ENCODE assay signal across 9 cellular contexts in genomic region chr12:122183588-122183940, GRCh38. TPM values are rescaled to one million over a fixed set of nuclear protein-coding genes. Genes with fewer than 3 reads are reported as not detected.
DNase-seq lines count a peak whose midpoint lies in the region; ATAC-seq and TF ChIP-seq lines count a peak whose summit lies in the region.
"Had no signal": no experiment of that assay in that cellular context is flagged by ENCODE, and none has a peak within 500 bp of the region (broad histone marks: within the 10 kb centered on the region; RNA-seq: fewer than 3 reads in every experiment).

No MANE protein-coding gene starts in this region.

- ATAC-seq in left lobe of liver (no peak), GM18520 (IDR thresholded peaks at IDR 0.05; ENCODE audit: unreplicated experiment) (no peak), GM19397 (IDR thresholded peaks at IDR 0.05; ENCODE audit: unreplicated experiment) (no peak)

- H3K4me1 Mint-ChIP-seq in neural crest cell: peaks cover 4% of the 10 kb centered on the region

- WGBS in esophagus, 2 donors: 76 to 81% methylated on average over 10 of the region's 10 CpGs

- H3F3A ChIP-seq in Loucy (ENCODE audit: low read depth) (no peaks in the 10 kb centered on the region), MM.1S (ENCODE audit: insufficient read depth, low read length) (no peaks in the 10 kb centered on the region)

- no peaks in the 10 kb centered on the region for H3K79me2 ChIP-seq in Loucy (ENCODE audit: insufficient read depth, low read length)
- no peaks in the 10 kb centered on the region for H3K79me2 ChIP-seq in MM.1S (ENCODE audit: low read length)

- H4K20me1 ChIP-seq in Loucy (ENCODE audit: insufficient read depth, low read length, poor library complexity, severe bottlenecking) (no peaks in the 10 kb centered on the region), MM.1S (ENCODE audit: insufficient read depth, low read length) (no peaks in the 10 kb centered on the region)

- H3K27me3 ChIP-seq in Loucy (ENCODE audit: insufficient read depth, low read length, poor library complexity, severe bottlenecking) (no peaks in the 10 kb centered on the region), esophagus (ENCODE audit: control insufficient read depth in 1 of 2, insufficient read depth in 2 of 2, low read length in 2 of 2) (no peaks in the 10 kb centered on the region), MM.1S (replicated peaks; ENCODE audit: insufficient read depth, low read length) (no peaks in the 10 kb centered on the region)

- H3K27ac ChIP-seq in esophagus (ENCODE audit: low read depth in 2 of 2, low read length in 1 of 2) (no peak overlapping the region), MM.1S (ENCODE audit: low read length) (no peak overlapping the region)

- H3K9me3 ChIP-seq in Loucy (ENCODE audit: insufficient read depth, low read depth, low read length) (no peaks in the 10 kb centered on the region), esophagus (ENCODE audit: control insufficient read depth in 2 of 2, insufficient read depth in 1 of 2, low read depth in 1 of 2, low read length in 1 of 2) (no peaks in the 10 kb centered on the region), MM.1S (replicated peaks; ENCODE audit: insufficient read depth, low read length) (no peaks in the 10 kb centered on the region)

- H3K9me2 ChIP-seq in Loucy (replicated peaks; ENCODE audit: low read depth, low read length) (no peaks in the 10 kb centered on the region), MM.1S (replicated peaks; ENCODE audit: insufficient read depth, low read length) (no peaks in the 10 kb centered on the region)

- no peaks in the 10 kb centered on the region for H3K4me1 ChIP-seq in Loucy (ENCODE audit: insufficient read depth, low read length, poor library complexity, severe bottlenecking)
- H3K4me1 ChIP-seq in esophagus (ENCODE audit: control insufficient read depth in 2 of 2, insufficient read depth in 2 of 2, low read length in 1 of 2): peaks cover 0 to 5% of the 10 kb centered on the region in 2 donors
- H3K4me1 ChIP-seq in MM.1S (ENCODE audit: low read length): no peaks in the 10 kb centered on the region

- H3K4me3 ChIP-seq in AG10803 (ENCODE audit: low read length) (peak overlapping the region; percentile 53), Loucy (ENCODE audit: low read length, poor library complexity, severe bottlenecking) (peak overlapping the region; percentile 61), esophagus (ENCODE audit: low read depth in 1 of 2, low read length in 2 of 2) (peak overlapping the region; percentile 43 to 47), MM.1S (ENCODE audit: low read length) (no peak overlapping the region)

- peak overlapping the region; percentile 62 for H3K4me3 Mint-ChIP-seq in neural crest cell

- H3K9ac ChIP-seq in Loucy (ENCODE audit: low read depth, low read length, poor library complexity, severe bottlenecking) (no peak overlapping the region), MM.1S (ENCODE audit: low read length) (no peak overlapping the region)

- no peak for DNase-seq in AG10803 (ENCODE audit: low read depth)
- no peak for DNase-seq in neural crest cell (ENCODE audit: low read depth, low spot score)
- no peak for DNase-seq in left lobe of liver (ENCODE audit: low spot score)
- no peak for DNase-seq in MM.1S

- H2AFZ ChIP-seq in Loucy (ENCODE audit: low read length) (peak overlapping the region; percentile 47; the same call in 1 of the 2 replicates), MM.1S (ENCODE audit: low read length) (no peak overlapping the region)

- TF ChIP-seq CTCF in AG10803 (conservative IDR thresholded peaks at IDR 0.05; ENCODE audit: low read length) (no peak), Loucy (conservative IDR thresholded peaks at IDR 0.05; ENCODE audit: low read length) (no peak), neural crest cell (conservative IDR thresholded peaks at IDR 0.05) (no peak), MM.1S (IDR thresholded peaks at IDR 0.05; ENCODE audit: low read length) (no peak)

- H3K27ac Mint-ChIP-seq in neural crest cell (ENCODE audit: unreplicated experiment): no peak overlapping the region

- H3K36me3 ChIP-seq in Loucy (ENCODE audit: insufficient read depth, low read length) (no peaks in the 10 kb centered on the region), esophagus (ENCODE audit: control insufficient read depth in 2 of 2, insufficient read depth in 2 of 2, low read length in 1 of 2) (no peaks in the 10 kb centered on the region), MM.1S (replicated peaks; ENCODE audit: insufficient read depth, low read length) (no peaks in the 10 kb centered on the region)

- H3K27me3 Mint-ChIP-seq in neural crest cell (ENCODE audit: low read depth): peaks cover 9% of the 10 kb centered on the region

- H3K4me2 ChIP-seq in Loucy (ENCODE audit: low read depth, low read length, poor library complexity, severe bottlenecking): peak overlapping the region; percentile 52
- H3K4me2 ChIP-seq in MM.1S (ENCODE audit: low read depth, low read length): no peak overlapping the region

- H3K36me3 Mint-ChIP-seq in neural crest cell (ENCODE audit: low read depth): no peaks in the 10 kb centered on the region

- no peaks in the 10 kb centered on the region for H3K9me3 Mint-ChIP-seq in neural crest cell

RNA-seq across cellular contexts. Expression of gene LRRC43, which starts 0.6 kb away (rescaled TPM):
- under 1 TPM in 1 of 2 donors, not detected in 1; 0.21 TPM for polyA plus RNA-seq in esophagus
- total RNA-seq in neural crest cell (1.1 and 1.7 TPM in 2 replicates), left lobe of liver (0.35 TPM)
- total RNA-seq: G401 had no signal

RNA-seq across cellular contexts. Expression of gene IL31, which starts 9.5 kb away (rescaled TPM):
- not detected for polyA plus RNA-seq in esophagus
- total RNA-seq in neural crest cell (not detected in 2 replicates), left lobe of liver (not detected)
- total RNA-seq: G401 had no signal

RNA-seq across cellular contexts. Expression of gene B3GNT4, which starts 19.9 kb away (rescaled TPM):
- polyA plus RNA-seq in esophagus: 1 to 10 TPM in 1 of 2 donors, under 1 TPM in 1; 0.62 to 1.4 TPM
- total RNA-seq in neural crest cell (0.19 and 0.41 TPM in 2 replicates), left lobe of liver (not detected)

RNA-seq across cellular contexts. Expression of gene DIABLO, which starts 42.3 kb away (rescaled TPM):
- polyA plus RNA-seq in esophagus: 10 to 100 TPM; 17.9 to 31.1 TPM
- 78.5 and 80.8 TPM in 2 replicates for total RNA-seq in neural crest cell
- total RNA-seq in left lobe of liver: 22.8 TPM
